Comparison of ENCODE assay signal across 1 cellular context in genomic region chr14:75359098-75359497, GRCh38.
TF ChIP-seq lines count a peak whose summit lies in the region.

No MANE protein-coding gene starts in this region.

TF ChIP-seq in GM23338, 12 proteins besides CTCF, POLR2A, EP300 and RAD21 (continued from another document):
- TF ChIP-seq POLR2AphosphoS5 (IDR thresholded peaks at IDR 0.05; ENCODE audit: low read depth) (no peak), JUNB (IDR thresholded peaks at IDR 0.05; ENCODE audit: unreplicated experiment) (no peak), REST (IDR thresholded peaks at IDR 0.05; ENCODE audit: unreplicated experiment) (no peak)
TF ChIP-seq in GM23338: peak in this region for 0.
